Comparison of ENCODE assay signal across 8 cellular contexts in the genomic region with DNA sequence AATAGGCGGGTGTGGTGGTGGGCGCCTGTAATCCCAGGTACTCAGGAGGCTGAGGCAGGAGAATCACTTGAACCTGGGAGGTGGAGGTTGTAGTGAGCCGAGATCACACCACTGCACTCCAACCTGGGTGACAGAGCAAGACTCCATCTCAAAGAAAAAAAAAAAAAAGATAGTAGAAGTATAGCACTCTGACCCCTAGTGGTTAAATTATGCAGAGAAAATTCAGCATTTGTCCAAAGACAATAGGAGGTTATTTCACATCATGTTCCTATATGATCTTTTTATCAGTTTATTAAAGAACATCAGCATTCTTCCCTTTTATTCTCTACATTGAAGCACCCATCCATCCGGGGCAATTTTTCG. TPM values are rescaled to one million over a fixed set of nuclear protein-coding genes. Genes with fewer than 3 reads are reported as not detected.
DNase-seq lines count a peak whose midpoint lies in the region; ATAC-seq and TF ChIP-seq lines count a peak whose summit lies in the region.
"Not testable (repeated sequence)": the region's sequence is repeated elsewhere in the genome, so short reads cannot be mapped to it uniquely, and the experiment has no call there.

No MANE protein-coding gene starts in this region.

- POLR2A ChIA-PET in T-cell (lab: Charles Lee), result not testable (repeated sequence)

- ATAC-seq in GM18517 (IDR thresholded peaks at IDR 0.05; ENCODE audit: unreplicated experiment), result peak; percentile 64
- peak; percentile 69 for ATAC-seq in HG03432 (IDR thresholded peaks at IDR 0.05; ENCODE audit: unreplicated experiment)
- ATAC-seq in T-cell (replicated peaks in 1 of 4), result peak in 3 of 4 experiments; percentile 65 to 80 (median 66)
- ATAC-seq in central memory CD8-positive, alpha-beta T cell (replicated peaks; ENCODE audit: extremely low read depth, poor library complexity, severe bottlenecking), result peak; percentile 69

- H3K27ac Mint-ChIP-seq in T-cell; central memory CD8-positive, alpha-beta T cell (ENCODE audit: low read depth): not testable (repeated sequence)

- H3K4me1 Mint-ChIP-seq in T-cell, result peaks cover 13 to 17% (median 14%) of the 10 kb centered on the region in 3 donors
- H3K4me1 Mint-ChIP-seq in central memory CD8-positive, alpha-beta T cell, result not testable (repeated sequence)

- TF ChIP-seq CTCF in retinal pigment epithelial cell (conservative IDR thresholded peaks at IDR 0.05; ENCODE audit: low read depth, low read length), result peak; percentile 44

- CTCF ChIA-PET in T-cell (lab: Charles Lee), result interaction anchor here (0.6 to 2.3 kb wide), 8 partner anchors 31 to 613 kb away, joined by 3 to 15 read pairs (median 7); no protein-coding TSS in a partner anchor

- not testable (repeated sequence) for H3K27me3 Mint-ChIP-seq in T-cell; central memory CD8-positive, alpha-beta T cell

- not testable (repeated sequence) for H3K36me3 Mint-ChIP-seq in T-cell; central memory CD8-positive, alpha-beta T cell (ENCODE audit: insufficient read depth)

- not testable (repeated sequence) for H3K9me3 Mint-ChIP-seq in T-cell; central memory CD8-positive, alpha-beta T cell

- not testable (repeated sequence) for H3K4me3 ChIP-seq in retinal pigment epithelial cell (ENCODE audit: low read length)

- H3K4me3 Mint-ChIP-seq in T-cell; central memory CD8-positive, alpha-beta T cell: not testable (repeated sequence)

- DNase-seq in Ammon's horn (ENCODE audit: low spot score), result peak; percentile 8
- DNase-seq in NCI-H2196 (lab: John Stamatoyannopoulos, UW; ENCODE audit: unreplicated experiment), result peak; percentile 39
- DNase-seq in T-cell, result peak in 1 of 34 experiments; percentile 6
- DNase-seq in central memory CD8-positive, alpha-beta T cell (ENCODE audit: low spot score in 2 of 2); retinal pigment epithelial cell (ENCODE audit: low read depth): not testable (repeated sequence)
- DNase-seq in iris pigment epithelial cell (ENCODE audit: low read depth), result peak; percentile 30

RNA-seq across cellular contexts. Expression of gene CDKAL1, which starts 5.2 kb away (rescaled TPM):
- total RNA-seq in T-cell, result 10 to 100 TPM; 18.8 to 29.9 (median 20.5) TPM
